In genomic region chr5:77560677-77561263, GRCh38 we compare ENCODE assay signal across 8 cellular contexts.
DNase-seq lines count a peak whose midpoint lies in the region; ATAC-seq and TF ChIP-seq lines count a peak whose summit lies in the region.

No MANE protein-coding gene starts in this region.

- no peak overlapping the region for H3K4me3 ChIP-seq in LNCaP clone FGC (ENCODE audit: low read depth, low read length)
- no peak overlapping the region for H3K4me3 ChIP-seq in SJCRH30
- no peak overlapping the region for H3K4me3 ChIP-seq in sigmoid colon

- ATAC-seq in foreskin keratinocyte: peak; percentile 31
- no peak for ATAC-seq in HG03460 (IDR thresholded peaks at IDR 0.05; ENCODE audit: unreplicated experiment)
- no peak for ATAC-seq in HG03280 (IDR thresholded peaks at IDR 0.05; ENCODE audit: unreplicated experiment)

- no peak for TF ChIP-seq EP300 in sigmoid colon (IDR thresholded peaks at IDR 0.05)

- H3K36me3 ChIP-seq in SJCRH30 (no peaks in the 10 kb centered on the region), sigmoid colon (no peaks in the 10 kb centered on the region)

- in situ Hi-C loops in G401 (cut with HindIII; ENCODE audit: low sequenced_read_pairs): no loop called here

- intact Hi-C loops in sigmoid colon (cut with DNase I): no loop called here

- 4 to 22% methylated on average over 1 of the region's 1 CpG for WGBS in sigmoid colon, 2 donors

- H3K4me1 ChIP-seq in SJCRH30: peaks cover 26% of the 10 kb centered on the region
- no peaks in the 10 kb centered on the region for H3K4me1 ChIP-seq in foreskin keratinocyte
- H3K4me1 ChIP-seq in sigmoid colon: no peaks in the 10 kb centered on the region

- DNase-seq in G401 (ENCODE audit: low spot score) (peak; percentile 53), LNCaP clone FGC (ENCODE audit: low read depth) (peak; percentile 40), SJCRH30 (peak; percentile 45 to 90), foreskin keratinocyte (peak in 1 of 2 donors; percentile 36), stromal cell of bone marrow (ENCODE audit: low read depth) (peak; percentile 26), sigmoid colon (no peak)

- H3K27me3 ChIP-seq in SJCRH30: no peaks in the 10 kb centered on the region
- peaks cover 73% of the 10 kb centered on the region for H3K27me3 ChIP-seq in foreskin keratinocyte
- H3K27me3 ChIP-seq in sigmoid colon: no peaks in the 10 kb centered on the region

- no peak overlapping the region; the same call in 1 of the 2 replicates for H3K27ac ChIP-seq in SJCRH30
- no peak overlapping the region for H3K27ac ChIP-seq in foreskin keratinocyte
- no peak overlapping the region for H3K27ac ChIP-seq in sigmoid colon

- H3K9me3 ChIP-seq in SJCRH30 (replicated peaks) (no peaks in the 10 kb centered on the region), sigmoid colon (no peaks in the 10 kb centered on the region)

- TF ChIP-seq POLR2A in sigmoid colon (IDR thresholded peaks at IDR 0.05): no peak

- TF ChIP-seq CTCF in LNCaP clone FGC (IDR thresholded peaks at IDR 0.05; ENCODE audit: control insufficient read depth, extremely low read depth, insufficient read depth) (peak; percentile 60), foreskin keratinocyte (conservative IDR thresholded peaks at IDR 0.05) (peak; percentile 77), sigmoid colon (IDR thresholded peaks at IDR 0.05) (peak in 1 of 4 experiments; percentile 18)
